In genomic region chr12:4960030-4960429, GRCh38 we compare ENCODE assay signal across 20 cellular contexts. TPM values are rescaled to one million over a fixed set of nuclear protein-coding genes. Genes with fewer than 3 reads are reported as not detected.
DNase-seq lines count a peak whose midpoint lies in the region; ATAC-seq and TF ChIP-seq lines count a peak whose summit lies in the region.
"Had no signal": no experiment of that assay in that cellular context is flagged by ENCODE, and none has a peak within 500 bp of the region (broad histone marks: within the 10 kb centered on the region; RNA-seq: fewer than 3 reads in every experiment).

No MANE protein-coding gene starts in this region.

- WGBS in endodermal cell (ENCODE audit: insufficient coverage in 1 of 2, insufficient read length in 1 of 2), 2 experiments: 68 to 82% methylated on average over 10 to 13 of the region's 13 CpGs

- H3K36me3 ChIP-seq in endodermal cell (ENCODE audit: control insufficient read depth, insufficient read depth, low read length): no peaks in the 10 kb centered on the region
- H3K36me3 ChIP-seq: vagina had no signal

- no peak for TF ChIP-seq CTCF in endodermal cell (conservative IDR thresholded peaks at IDR 0.05)

- DNase-seq in EH (ENCODE audit: low read depth) (peak; percentile 5), NCI-H345 treated with DMSO at 0.1 percent for 48 hours (lab: John Stamatoyannopoulos, UW; ENCODE audit: unreplicated experiment) (peak; percentile 59), endodermal cell (peak; percentile 70), occipital lobe (lab: John Stamatoyannopoulos, UW) (peak; percentile 61), foreskin melanocyte (no peak), NAMALWA (ENCODE audit: low spot score) (no peak)
- DNase-seq in stimulated activated naive CD8-positive, alpha-beta T cell treated with anti-CD3 and anti-CD28 coated beads, Interleukin-15, amount 100 ng/mL, for 72 hours: no peak
- DNase-seq: activated CD4-positive, alpha-beta T cell treated with anti-CD3 and anti-CD28 coated beads, Interleukin-2, amount 50 U/mL, for 48 hours; activated naive CD8-positive, alpha-beta T cell treated with anti-CD3 and anti-CD28 coated beads for 36 hours; activated T-cell treated with anti-CD3 and anti-CD28 coated beads, Interleukin-2, amount 50 U/mL, for 24 hours; foreskin fibroblast; NCI-H1048; OCI-M1; small intestine had no signal

- H3K27ac Mint-ChIP-seq in endodermal cell: no peak overlapping the region
- no peak overlapping the region for H3K27ac Mint-ChIP-seq in stimulated activated naive CD8-positive, alpha-beta T cell treated with anti-CD3 and anti-CD28 coated beads, Interleukin-15, amount 100 ng/mL, for 72 hours
- H3K27ac Mint-ChIP-seq: activated naive CD8-positive, alpha-beta T cell treated with anti-CD3 and anti-CD28 coated beads for 36 hours; activated T-cell treated with anti-CD3 and anti-CD28 coated beads, Interleukin-2, amount 50 U/mL, for 24 hours; IgD-negative memory B cell; stimulated activated memory B cell treated with anti-CD40 and anti-IgM and Interleukin-4, amounts not matched to agents 10 μg/mL and 1 μg/mL and 100 μg/mL, for 72 hours had no signal

- no peak overlapping the region for H3K4me3 Mint-ChIP-seq in endodermal cell
- no peak overlapping the region for H3K4me3 Mint-ChIP-seq in stimulated activated naive CD8-positive, alpha-beta T cell treated with anti-CD3 and anti-CD28 coated beads, Interleukin-15, amount 100 ng/mL, for 72 hours
- H3K4me3 Mint-ChIP-seq: activated naive CD8-positive, alpha-beta T cell treated with anti-CD3 and anti-CD28 coated beads for 36 hours; activated T-cell treated with anti-CD3 and anti-CD28 coated beads, Interleukin-2, amount 50 U/mL, for 24 hours; IgD-negative memory B cell; stimulated activated memory B cell treated with anti-CD40 and anti-IgM and Interleukin-4, amounts not matched to agents 10 μg/mL and 1 μg/mL and 100 μg/mL, for 72 hours had no signal

- no peak overlapping the region for H3K4me3 ChIP-seq in endodermal cell (ENCODE audit: low read length)
- H3K4me3 ChIP-seq: SK-N-MC, vagina had no signal

- H3K4me1 Mint-ChIP-seq in endodermal cell: peaks cover 20% of the 10 kb centered on the region
- H3K4me1 Mint-ChIP-seq in stimulated activated naive CD8-positive, alpha-beta T cell treated with anti-CD3 and anti-CD28 coated beads, Interleukin-15, amount 100 ng/mL, for 72 hours: no peaks in the 10 kb centered on the region
- H3K4me1 Mint-ChIP-seq: activated naive CD8-positive, alpha-beta T cell treated with anti-CD3 and anti-CD28 coated beads for 36 hours; IgD-negative memory B cell; stimulated activated memory B cell treated with anti-CD40 and anti-IgM and Interleukin-4, amounts not matched to agents 10 μg/mL and 1 μg/mL and 100 μg/mL, for 72 hours had no signal

- H3K9me3 ChIP-seq in endodermal cell (ENCODE audit: control insufficient read depth, low read length): no peaks in the 10 kb centered on the region
- H3K9me3 ChIP-seq: vagina had no signal

- H3K9me3 Mint-ChIP-seq in endodermal cell: no peaks in the 10 kb centered on the region
- no peaks in the 10 kb centered on the region for H3K9me3 Mint-ChIP-seq in stimulated activated naive CD8-positive, alpha-beta T cell treated with anti-CD3 and anti-CD28 coated beads, Interleukin-15, amount 100 ng/mL, for 72 hours
- H3K9me3 Mint-ChIP-seq: activated naive CD8-positive, alpha-beta T cell treated with anti-CD3 and anti-CD28 coated beads for 36 hours; activated T-cell treated with anti-CD3 and anti-CD28 coated beads, Interleukin-2, amount 50 U/mL, for 24 hours; stimulated activated memory B cell treated with anti-CD40 and anti-IgM and Interleukin-4, amounts not matched to agents 10 μg/mL and 1 μg/mL and 100 μg/mL, for 72 hours had no signal

- no peak overlapping the region for H3K9ac ChIP-seq in endodermal cell (ENCODE audit: extremely low read depth, low read length, poor library complexity, severe bottlenecking)

- no peaks in the 10 kb centered on the region for H3K36me3 Mint-ChIP-seq in endodermal cell (ENCODE audit: low read depth)
- H3K36me3 Mint-ChIP-seq: activated naive CD8-positive, alpha-beta T cell treated with anti-CD3 and anti-CD28 coated beads for 36 hours; IgD-negative memory B cell; stimulated activated memory B cell treated with anti-CD40 and anti-IgM and Interleukin-4, amounts not matched to agents 10 μg/mL and 1 μg/mL and 100 μg/mL, for 72 hours had no signal

- no peak for ATAC-seq in HG03520 (IDR thresholded peaks at IDR 0.05; ENCODE audit: unreplicated experiment)
- no peak for ATAC-seq in stimulated activated naive CD8-positive, alpha-beta T cell treated with anti-CD3 and anti-CD28 coated beads, Interleukin-15, amount 100 ng/mL, for 72 hours
- ATAC-seq: stimulated activated memory B cell treated with anti-CD40 and anti-IgM and Interleukin-4, amounts not matched to agents 10 μg/mL and 1 μg/mL and 100 μg/mL, for 72 hours had no signal

- peaks cover 97% of the 10 kb centered on the region for H3K27me3 Mint-ChIP-seq in endodermal cell (ENCODE audit: insufficient read depth)
- H3K27me3 Mint-ChIP-seq in stimulated activated naive CD8-positive, alpha-beta T cell treated with anti-CD3 and anti-CD28 coated beads, Interleukin-15, amount 100 ng/mL, for 72 hours: peaks cover 58% of the 10 kb centered on the region

- no peak overlapping the region for H3K27ac ChIP-seq in endodermal cell (ENCODE audit: low read depth, low read length)
- H3K27ac ChIP-seq: SK-N-MC, vagina had no signal

- H3K4me1 ChIP-seq in endodermal cell (ENCODE audit: control insufficient read depth, insufficient read depth, low read length): peaks cover 7% of the 10 kb centered on the region
- H3K4me1 ChIP-seq: vagina had no signal

- peaks cover 95% of the 10 kb centered on the region for H3K27me3 ChIP-seq in endodermal cell (ENCODE audit: control insufficient read depth, insufficient read depth, low read length, poor library complexity, severe bottlenecking)
- H3K27me3 ChIP-seq: vagina had no signal

RNA-seq across cellular contexts. Expression of gene KCNA1, which starts 50.3 kb away (rescaled TPM):
- not detected for total RNA-seq in endodermal cell
- polyA plus RNA-seq in endodermal cell (2013, experiment 1 of 2): 0.25 TPM
- 0.08 TPM for polyA plus RNA-seq in endodermal cell (2013, experiment 2 of 2)
- total RNA-seq in occipital lobe: 1.1 TPM
- total RNA-seq: NCI-H460 had no signal
- polyA plus RNA-seq: IgD-negative memory B cell had no signal

Comparison
In these comparisons a context has a peak if more than half of its experiments do, and no peak if none do; other contexts are left out.
1. DNase-seq: peak in EH (single experiment), NCI-H345 treated with DMSO at 0.1 percent for 48 hours (single experiment), endodermal cell (single experiment) and occipital lobe (single experiment); none in foreskin melanocyte (single experiment), NAMALWA (single experiment) and stimulated activated naive CD8-positive, alpha-beta T cell treated with anti-CD3 and anti-CD28 coated beads, Interleukin-15, amount 100 ng/mL, for 72 hours (0 of 2).